In genomic region chr10:12381536-12382156, GRCh38 we compare ENCODE assay signal across 18 cellular contexts.
"Had no signal": no experiment of that assay in that cellular context is flagged by ENCODE, and none has a peak within 500 bp of the region (broad histone marks: within the 10 kb centered on the region; RNA-seq: fewer than 3 reads in every experiment).

No MANE protein-coding gene starts in this region.

- H3K4me1 ChIP-seq: ascending aorta, left lung had no signal

- H3K4me3 Mint-ChIP-seq: dendritic cell treated with granulocyte-macrophage colony-stimulating factor and Interleukin-4, amounts not matched to agents 40 ng/mL and 50 ng/mL, for 4 days; memory B cell; natural killer cell treated with Interleukin-12 subunit alpha and Interleukin-12 subunit beta and Interleukin-15 and Interleukin-18, amount 100 ng/mL, for 72 hours; stimulated activated memory B cell treated with anti-CD40 and anti-IgM and Interleukin-4, amounts not matched to agents 10 μg/mL and 1 μg/mL and 100 μg/mL, for 72 hours; type B pancreatic cell had no signal

- H3K9me3 Mint-ChIP-seq: natural killer cell treated with Interleukin-12 subunit alpha and Interleukin-12 subunit beta and Interleukin-15 and Interleukin-18, amount 100 ng/mL, for 72 hours had no signal

- H3K27me3 Mint-ChIP-seq: dendritic cell treated with granulocyte-macrophage colony-stimulating factor and Interleukin-4, amounts not matched to agents 40 ng/mL and 50 ng/mL, for 4 days; memory B cell; natural killer cell treated with Interleukin-12 subunit alpha and Interleukin-12 subunit beta and Interleukin-15 and Interleukin-18, amount 100 ng/mL, for 72 hours; stimulated activated memory B cell treated with anti-CD40 and anti-IgM and Interleukin-4, amounts not matched to agents 10 μg/mL and 1 μg/mL and 100 μg/mL, for 72 hours; type B pancreatic cell had no signal

- H3K36me3 ChIP-seq: ascending aorta, left lung had no signal

- ATAC-seq: left lung; natural killer cell treated with Interleukin-12 subunit alpha and Interleukin-12 subunit beta and Interleukin-15 and Interleukin-18, amount 100 ng/mL, for 72 hours; stimulated activated memory B cell treated with anti-CD40 and anti-IgM and Interleukin-4, amounts not matched to agents 10 μg/mL and 1 μg/mL and 100 μg/mL, for 72 hours had no signal

- H3K27ac Mint-ChIP-seq: dendritic cell treated with granulocyte-macrophage colony-stimulating factor and Interleukin-4, amounts not matched to agents 40 ng/mL and 50 ng/mL, for 4 days; memory B cell; natural killer cell treated with Interleukin-12 subunit alpha and Interleukin-12 subunit beta and Interleukin-15 and Interleukin-18, amount 100 ng/mL, for 72 hours; stimulated activated memory B cell treated with anti-CD40 and anti-IgM and Interleukin-4, amounts not matched to agents 10 μg/mL and 1 μg/mL and 100 μg/mL, for 72 hours; type B pancreatic cell had no signal

- H3K36me3 Mint-ChIP-seq: natural killer cell treated with Interleukin-12 subunit alpha and Interleukin-12 subunit beta and Interleukin-15 and Interleukin-18, amount 100 ng/mL, for 72 hours had no signal

- DNase-seq: activated CD4-positive, alpha-beta T cell treated with anti-CD3 and anti-CD28 coated beads for 1 hour; activated CD8-positive, alpha-beta memory T cell treated with anti-CD3 and anti-CD28 coated beads, Interleukin-2, amount 50 U/mL, for 48 hours; activated gamma-delta T cell treated with Interleukin-2 at 50 U/mL for 16 hours; effector memory CD4-positive, alpha-beta T cell; foreskin fibroblast; hypothalamus; kidney; left lung; nucleus accumbens; T-helper 1 cell; T1000 had no signal

- H3K4me3 ChIP-seq: ascending aorta, left lung had no signal

- FAIRE-seq: bronchial epithelial cell, kidney had no signal
